In the genomic region with DNA sequence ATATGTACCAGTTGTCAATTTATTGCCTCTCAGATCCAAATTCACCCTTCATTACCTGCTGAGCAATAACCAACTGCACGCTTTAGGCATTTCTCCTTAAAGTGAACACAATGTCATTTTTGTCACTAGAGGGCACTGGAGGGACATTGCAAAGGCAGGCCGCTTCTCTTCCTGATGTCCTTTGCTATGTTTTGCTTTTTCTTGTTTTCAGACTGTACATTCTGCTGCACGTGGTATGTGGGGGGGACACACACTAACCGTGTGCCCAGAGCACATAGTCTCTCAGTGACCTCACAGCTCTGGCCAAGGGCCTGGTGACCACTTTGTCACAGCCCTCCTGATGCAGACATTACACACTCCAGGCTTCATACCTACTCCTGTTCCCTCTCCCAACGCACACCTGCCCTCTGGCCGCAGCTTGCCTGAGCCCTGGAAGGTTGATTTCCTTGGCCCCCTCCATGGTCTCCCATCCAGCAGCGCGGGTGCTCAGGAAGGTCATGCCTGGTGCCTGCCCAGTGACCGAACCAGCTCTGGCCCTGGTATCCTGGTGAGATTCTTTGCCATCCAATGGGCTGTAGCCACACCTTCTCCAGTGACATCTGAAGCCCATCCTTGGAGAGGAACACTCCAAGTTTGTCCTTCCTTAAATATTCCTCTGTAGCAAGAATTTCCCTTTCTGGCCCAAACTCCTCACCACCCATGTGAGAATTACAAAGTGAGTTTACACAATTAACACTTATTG, we compare ENCODE assay signal across 1 cellular context.
TF ChIP-seq lines count a peak whose summit lies in the region.

No MANE protein-coding gene starts in this region.

TF ChIP-seq in HepG2, 621 proteins besides CTCF, POLR2A, EP300 and RAD21 (continued from another document and continues in another):
- TF ChIP-seq, protein P1, sequence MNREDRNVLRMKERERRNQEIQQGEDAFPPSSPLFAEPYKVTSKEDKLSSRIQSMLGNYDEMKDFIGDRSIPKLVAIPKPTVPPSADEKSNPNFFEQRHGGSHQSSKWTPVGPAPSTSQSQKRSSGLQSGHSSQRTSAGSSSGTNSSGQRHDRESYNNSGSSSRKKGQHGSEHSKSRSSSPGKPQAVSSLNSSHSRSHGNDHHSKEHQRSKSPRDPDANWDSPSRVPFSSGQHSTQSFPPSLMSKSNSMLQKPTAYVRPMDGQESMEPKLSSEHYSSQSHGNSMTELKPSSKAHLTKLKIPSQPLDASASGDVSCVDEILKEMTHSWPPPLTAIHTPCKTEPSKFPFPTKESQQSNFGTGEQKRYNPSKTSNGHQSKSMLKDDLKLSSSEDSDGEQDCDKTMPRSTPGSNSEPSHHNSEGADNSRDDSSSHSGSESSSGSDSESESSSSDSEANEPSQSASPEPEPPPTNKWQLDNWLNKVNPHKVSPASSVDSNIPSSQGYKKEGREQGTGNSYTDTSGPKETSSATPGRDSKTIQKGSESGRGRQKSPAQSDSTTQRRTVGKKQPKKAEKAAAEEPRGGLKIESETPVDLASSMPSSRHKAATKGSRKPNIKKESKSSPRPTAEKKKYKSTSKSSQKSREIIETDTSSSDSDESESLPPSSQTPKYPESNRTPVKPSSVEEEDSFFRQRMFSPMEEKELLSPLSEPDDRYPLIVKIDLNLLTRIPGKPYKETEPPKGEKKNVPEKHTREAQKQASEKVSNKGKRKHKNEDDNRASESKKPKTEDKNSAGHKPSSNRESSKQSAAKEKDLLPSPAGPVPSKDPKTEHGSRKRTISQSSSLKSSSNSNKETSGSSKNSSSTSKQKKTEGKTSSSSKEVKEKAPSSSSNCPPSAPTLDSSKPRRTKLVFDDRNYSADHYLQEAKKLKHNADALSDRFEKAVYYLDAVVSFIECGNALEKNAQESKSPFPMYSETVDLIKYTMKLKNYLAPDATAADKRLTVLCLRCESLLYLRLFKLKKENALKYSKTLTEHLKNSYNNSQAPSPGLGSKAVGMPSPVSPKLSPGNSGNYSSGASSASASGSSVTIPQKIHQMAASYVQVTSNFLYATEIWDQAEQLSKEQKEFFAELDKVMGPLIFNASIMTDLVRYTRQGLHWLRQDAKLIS (CRISPR knock-in tag; IDR thresholded peaks at IDR 0.05) = no peak
- TF ChIP-seq, protein P2, sequence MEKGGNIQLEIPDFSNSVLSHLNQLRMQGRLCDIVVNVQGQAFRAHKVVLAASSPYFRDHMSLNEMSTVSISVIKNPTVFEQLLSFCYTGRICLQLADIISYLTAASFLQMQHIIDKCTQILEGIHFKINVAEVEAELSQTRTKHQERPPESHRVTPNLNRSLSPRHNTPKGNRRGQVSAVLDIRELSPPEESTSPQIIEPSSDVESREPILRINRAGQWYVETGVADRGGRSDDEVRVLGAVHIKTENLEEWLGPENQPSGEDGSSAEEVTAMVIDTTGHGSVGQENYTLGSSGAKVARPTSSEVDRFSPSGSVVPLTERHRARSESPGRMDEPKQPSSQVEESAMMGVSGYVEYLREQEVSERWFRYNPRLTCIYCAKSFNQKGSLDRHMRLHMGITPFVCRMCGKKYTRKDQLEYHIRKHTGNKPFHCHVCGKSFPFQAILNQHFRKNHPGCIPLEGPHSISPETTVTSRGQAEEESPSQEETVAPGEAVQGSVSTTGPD (CRISPR knock-in tag; IDR thresholded peaks at IDR 0.05) = no peak
- no peak for TF ChIP-seq AKAP8 (CRISPR knock-in tag; IDR thresholded peaks at IDR 0.05)
- no peak for TF ChIP-seq NFKBIZ (CRISPR knock-in tag; IDR thresholded peaks at IDR 0.05)
- TF ChIP-seq CHD2 (IDR thresholded peaks at IDR 0.05; ENCODE audit: low read depth, low read length) = no peak
- peak; percentile 46; the same call in 1 of the 2 replicates for TF ChIP-seq CHD4 (IDR thresholded peaks at IDR 0.05; ENCODE audit: borderline replicate concordance, low read length)
- TF ChIP-seq BHLHE40 (IDR thresholded peaks at IDR 0.05; ENCODE audit: low read length) = peak; percentile 39; the same call in 1 of the 2 replicates
- no peak for TF ChIP-seq ZFP82 (CRISPR knock-in tag; IDR thresholded peaks at IDR 0.05; ENCODE audit: borderline replicate concordance)
- TF ChIP-seq, protein P3, sequence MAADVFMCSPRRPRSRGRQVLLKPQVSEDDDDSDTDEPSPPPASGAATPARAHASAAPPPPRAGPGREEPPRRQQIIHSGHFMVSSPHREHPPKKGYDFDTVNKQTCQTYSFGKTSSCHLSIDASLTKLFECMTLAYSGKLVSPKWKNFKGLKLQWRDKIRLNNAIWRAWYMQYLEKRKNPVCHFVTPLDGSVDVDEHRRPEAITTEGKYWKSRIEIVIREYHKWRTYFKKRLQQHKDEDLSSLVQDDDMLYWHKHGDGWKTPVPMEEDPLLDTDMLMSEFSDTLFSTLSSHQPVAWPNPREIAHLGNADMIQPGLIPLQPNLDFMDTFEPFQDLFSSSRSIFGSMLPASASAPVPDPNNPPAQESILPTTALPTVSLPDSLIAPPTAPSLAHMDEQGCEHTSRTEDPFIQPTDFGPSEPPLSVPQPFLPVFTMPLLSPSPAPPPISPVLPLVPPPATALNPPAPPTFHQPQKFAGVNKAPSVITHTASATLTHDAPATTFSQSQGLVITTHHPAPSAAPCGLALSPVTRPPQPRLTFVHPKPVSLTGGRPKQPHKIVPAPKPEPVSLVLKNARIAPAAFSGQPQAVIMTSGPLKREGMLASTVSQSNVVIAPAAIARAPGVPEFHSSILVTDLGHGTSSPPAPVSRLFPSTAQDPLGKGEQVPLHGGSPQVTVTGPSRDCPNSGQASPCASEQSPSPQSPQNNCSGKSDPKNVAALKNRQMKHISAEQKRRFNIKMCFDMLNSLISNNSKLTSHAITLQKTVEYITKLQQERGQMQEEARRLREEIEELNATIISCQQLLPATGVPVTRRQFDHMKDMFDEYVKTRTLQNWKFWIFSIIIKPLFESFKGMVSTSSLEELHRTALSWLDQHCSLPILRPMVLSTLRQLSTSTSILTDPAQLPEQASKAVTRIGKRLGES (CRISPR knock-in tag; IDR thresholded peaks at IDR 0.05; ENCODE audit: borderline replicate concordance) = no peak
- TF ChIP-seq, protein P4, sequence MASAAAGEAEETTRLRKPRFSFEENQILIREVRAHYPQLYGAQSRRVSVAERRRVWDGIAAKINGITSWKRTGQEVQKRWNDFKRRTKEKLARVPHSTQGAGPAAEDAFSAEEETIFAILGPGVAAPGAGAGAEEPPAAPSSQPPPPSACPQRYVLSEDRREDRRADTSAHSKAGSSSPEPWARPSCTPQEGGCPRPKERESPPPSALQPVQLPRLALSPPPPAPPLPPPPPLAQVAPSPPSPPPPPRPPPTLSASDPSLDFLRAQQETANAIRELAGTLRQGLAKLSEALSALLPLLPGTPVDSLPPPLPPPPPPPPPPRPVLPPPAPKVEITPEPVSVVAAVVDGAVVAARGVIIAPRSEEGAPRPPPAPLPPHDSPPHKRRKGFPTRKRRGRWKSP (CRISPR knock-in tag; IDR thresholded peaks at IDR 0.05) = no peak
- TF ChIP-seq MEIS2 (CRISPR knock-in tag; IDR thresholded peaks at IDR 0.05) = no peak
- TF ChIP-seq, protein P5, sequence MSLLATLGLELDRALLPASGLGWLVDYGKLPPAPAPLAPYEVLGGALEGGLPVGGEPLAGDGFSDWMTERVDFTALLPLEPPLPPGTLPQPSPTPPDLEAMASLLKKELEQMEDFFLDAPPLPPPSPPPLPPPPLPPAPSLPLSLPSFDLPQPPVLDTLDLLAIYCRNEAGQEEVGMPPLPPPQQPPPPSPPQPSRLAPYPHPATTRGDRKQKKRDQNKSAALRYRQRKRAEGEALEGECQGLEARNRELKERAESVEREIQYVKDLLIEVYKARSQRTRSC (CRISPR knock-in tag; IDR thresholded peaks at IDR 0.05; ENCODE audit: low read depth) = no peak
- no peak for TF ChIP-seq ZBTB1 (CRISPR knock-in tag; IDR thresholded peaks at IDR 0.05; ENCODE audit: borderline replicate concordance)
- TF ChIP-seq ATF7-NPFF (CRISPR knock-in tag; IDR thresholded peaks at IDR 0.05; ENCODE audit: low read depth) = no peak
- peak; percentile 37; the same call in 1 of the 2 replicates for TF ChIP-seq ZMYM4 (CRISPR knock-in tag; IDR thresholded peaks at IDR 0.05)
- TF ChIP-seq CREB1 (IDR thresholded peaks at IDR 0.05) = peak; percentile 24; the same call in 1 of the 2 replicates
- TF ChIP-seq CREB1 (CRISPR knock-in tag; IDR thresholded peaks at IDR 0.05) = no peak
- TF ChIP-seq, protein P6, sequence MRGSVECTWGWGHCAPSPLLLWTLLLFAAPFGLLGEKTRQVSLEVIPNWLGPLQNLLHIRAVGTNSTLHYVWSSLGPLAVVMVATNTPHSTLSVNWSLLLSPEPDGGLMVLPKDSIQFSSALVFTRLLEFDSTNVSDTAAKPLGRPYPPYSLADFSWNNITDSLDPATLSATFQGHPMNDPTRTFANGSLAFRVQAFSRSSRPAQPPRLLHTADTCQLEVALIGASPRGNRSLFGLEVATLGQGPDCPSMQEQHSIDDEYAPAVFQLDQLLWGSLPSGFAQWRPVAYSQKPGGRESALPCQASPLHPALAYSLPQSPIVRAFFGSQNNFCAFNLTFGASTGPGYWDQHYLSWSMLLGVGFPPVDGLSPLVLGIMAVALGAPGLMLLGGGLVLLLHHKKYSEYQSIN (CRISPR knock-in tag; IDR thresholded peaks at IDR 0.05; ENCODE audit: borderline replicate concordance) = no peak
- TF ChIP-seq ZSCAN31 (CRISPR knock-in tag; IDR thresholded peaks at IDR 0.05; ENCODE audit: low read depth) = no peak
- TF ChIP-seq, protein P7, sequence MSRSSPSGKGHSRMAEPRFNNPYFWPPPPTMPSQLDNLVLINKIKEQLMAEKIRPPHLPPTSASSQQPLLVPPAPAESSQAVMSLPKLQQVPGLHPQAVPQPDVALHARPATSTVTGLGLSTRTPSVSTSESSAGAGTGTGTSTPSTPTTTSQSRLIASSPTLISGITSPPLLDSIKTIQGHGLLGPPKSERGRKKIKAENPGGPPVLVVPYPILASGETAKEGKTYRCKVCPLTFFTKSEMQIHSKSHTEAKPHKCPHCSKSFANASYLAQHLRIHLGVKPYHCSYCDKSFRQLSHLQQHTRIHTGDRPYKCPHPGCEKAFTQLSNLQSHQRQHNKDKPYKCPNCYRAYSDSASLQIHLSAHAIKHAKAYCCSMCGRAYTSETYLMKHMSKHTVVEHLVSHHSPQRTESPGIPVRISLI (CRISPR knock-in tag; IDR thresholded peaks at IDR 0.05; ENCODE audit: borderline replicate concordance) = no peak
- TF ChIP-seq ZNF615 (CRISPR knock-in tag; IDR thresholded peaks at IDR 0.05; ENCODE audit: borderline replicate concordance) = no peak
- no peak for TF ChIP-seq ZNF878 (CRISPR knock-in tag; IDR thresholded peaks at IDR 0.05)
- no peak for TF ChIP-seq ZNF232 (CRISPR knock-in tag; IDR thresholded peaks at IDR 0.05; ENCODE audit: borderline replicate concordance)
- TF ChIP-seq ZNF326 (CRISPR knock-in tag; IDR thresholded peaks at IDR 0.05; ENCODE audit: borderline replicate concordance) = no peak
- TF ChIP-seq, protein P8, sequence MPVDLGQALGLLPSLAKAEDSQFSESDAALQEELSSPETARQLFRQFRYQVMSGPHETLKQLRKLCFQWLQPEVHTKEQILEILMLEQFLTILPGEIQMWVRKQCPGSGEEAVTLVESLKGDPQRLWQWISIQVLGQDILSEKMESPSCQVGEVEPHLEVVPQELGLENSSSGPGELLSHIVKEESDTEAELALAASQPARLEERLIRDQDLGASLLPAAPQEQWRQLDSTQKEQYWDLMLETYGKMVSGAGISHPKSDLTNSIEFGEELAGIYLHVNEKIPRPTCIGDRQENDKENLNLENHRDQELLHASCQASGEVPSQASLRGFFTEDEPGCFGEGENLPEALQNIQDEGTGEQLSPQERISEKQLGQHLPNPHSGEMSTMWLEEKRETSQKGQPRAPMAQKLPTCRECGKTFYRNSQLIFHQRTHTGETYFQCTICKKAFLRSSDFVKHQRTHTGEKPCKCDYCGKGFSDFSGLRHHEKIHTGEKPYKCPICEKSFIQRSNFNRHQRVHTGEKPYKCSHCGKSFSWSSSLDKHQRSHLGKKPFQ (CRISPR knock-in tag; IDR thresholded peaks at IDR 0.05; ENCODE audit: insufficient replicate concordance) = no peak
- TF ChIP-seq, protein P9, sequence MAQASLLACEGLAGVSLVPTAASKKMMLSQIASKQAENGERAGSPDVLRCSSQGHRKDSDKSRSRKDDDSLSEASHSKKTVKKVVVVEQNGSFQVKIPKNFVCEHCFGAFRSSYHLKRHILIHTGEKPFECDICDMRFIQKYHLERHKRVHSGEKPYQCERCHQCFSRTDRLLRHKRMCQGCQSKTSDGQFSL (CRISPR knock-in tag; IDR thresholded peaks at IDR 0.05) = peak; percentile 89; the same call in 1 of the 2 replicates
- TF ChIP-seq, protein P10, sequence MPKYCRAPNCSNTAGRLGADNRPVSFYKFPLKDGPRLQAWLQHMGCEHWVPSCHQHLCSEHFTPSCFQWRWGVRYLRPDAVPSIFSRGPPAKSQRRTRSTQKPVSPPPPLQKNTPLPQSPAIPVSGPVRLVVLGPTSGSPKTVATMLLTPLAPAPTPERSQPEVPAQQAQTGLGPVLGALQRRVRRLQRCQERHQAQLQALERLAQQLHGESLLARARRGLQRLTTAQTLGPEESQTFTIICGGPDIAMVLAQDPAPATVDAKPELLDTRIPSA (CRISPR knock-in tag; IDR thresholded peaks at IDR 0.05; ENCODE audit: borderline replicate concordance) = no peak
- TF ChIP-seq TARDBP (CRISPR knock-in tag; IDR thresholded peaks at IDR 0.05) = no peak
- TF ChIP-seq ZZZ3 (CRISPR knock-in tag; IDR thresholded peaks at IDR 0.05; ENCODE audit: borderline replicate concordance) = no peak
- TF ChIP-seq ZNF737 (CRISPR knock-in tag; IDR thresholded peaks at IDR 0.05; ENCODE audit: borderline replicate concordance) = no peak
- no peak for TF ChIP-seq MTA1 (CRISPR knock-in tag; IDR thresholded peaks at IDR 0.05; ENCODE audit: borderline replicate concordance)
- TF ChIP-seq ZNF589 (CRISPR knock-in tag; conservative IDR thresholded peaks at IDR 0.05) = no peak
- TF ChIP-seq, protein P11, sequence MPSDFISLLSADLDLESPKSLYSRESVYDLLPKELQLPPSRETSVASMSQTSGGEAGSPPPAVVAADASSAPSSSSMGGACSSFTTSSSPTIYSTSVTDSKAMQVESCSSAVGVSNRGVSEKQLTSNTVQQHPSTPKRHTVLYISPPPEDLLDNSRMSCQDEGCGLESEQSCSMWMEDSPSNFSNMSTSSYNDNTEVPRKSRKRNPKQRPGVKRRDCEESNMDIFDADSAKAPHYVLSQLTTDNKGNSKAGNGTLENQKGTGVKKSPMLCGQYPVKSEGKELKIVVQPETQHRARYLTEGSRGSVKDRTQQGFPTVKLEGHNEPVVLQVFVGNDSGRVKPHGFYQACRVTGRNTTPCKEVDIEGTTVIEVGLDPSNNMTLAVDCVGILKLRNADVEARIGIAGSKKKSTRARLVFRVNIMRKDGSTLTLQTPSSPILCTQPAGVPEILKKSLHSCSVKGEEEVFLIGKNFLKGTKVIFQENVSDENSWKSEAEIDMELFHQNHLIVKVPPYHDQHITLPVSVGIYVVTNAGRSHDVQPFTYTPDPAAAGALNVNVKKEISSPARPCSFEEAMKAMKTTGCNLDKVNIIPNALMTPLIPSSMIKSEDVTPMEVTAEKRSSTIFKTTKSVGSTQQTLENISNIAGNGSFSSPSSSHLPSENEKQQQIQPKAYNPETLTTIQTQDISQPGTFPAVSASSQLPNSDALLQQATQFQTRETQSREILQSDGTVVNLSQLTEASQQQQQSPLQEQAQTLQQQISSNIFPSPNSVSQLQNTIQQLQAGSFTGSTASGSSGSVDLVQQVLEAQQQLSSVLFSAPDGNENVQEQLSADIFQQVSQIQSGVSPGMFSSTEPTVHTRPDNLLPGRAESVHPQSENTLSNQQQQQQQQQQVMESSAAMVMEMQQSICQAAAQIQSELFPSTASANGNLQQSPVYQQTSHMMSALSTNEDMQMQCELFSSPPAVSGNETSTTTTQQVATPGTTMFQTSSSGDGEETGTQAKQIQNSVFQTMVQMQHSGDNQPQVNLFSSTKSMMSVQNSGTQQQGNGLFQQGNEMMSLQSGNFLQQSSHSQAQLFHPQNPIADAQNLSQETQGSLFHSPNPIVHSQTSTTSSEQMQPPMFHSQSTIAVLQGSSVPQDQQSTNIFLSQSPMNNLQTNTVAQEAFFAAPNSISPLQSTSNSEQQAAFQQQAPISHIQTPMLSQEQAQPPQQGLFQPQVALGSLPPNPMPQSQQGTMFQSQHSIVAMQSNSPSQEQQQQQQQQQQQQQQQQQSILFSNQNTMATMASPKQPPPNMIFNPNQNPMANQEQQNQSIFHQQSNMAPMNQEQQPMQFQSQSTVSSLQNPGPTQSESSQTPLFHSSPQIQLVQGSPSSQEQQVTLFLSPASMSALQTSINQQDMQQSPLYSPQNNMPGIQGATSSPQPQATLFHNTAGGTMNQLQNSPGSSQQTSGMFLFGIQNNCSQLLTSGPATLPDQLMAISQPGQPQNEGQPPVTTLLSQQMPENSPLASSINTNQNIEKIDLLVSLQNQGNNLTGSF (CRISPR knock-in tag; IDR thresholded peaks at IDR 0.05) = no peak
- TF ChIP-seq ZNF3 (CRISPR knock-in tag; IDR thresholded peaks at IDR 0.05) = no peak
